ENCODE assay signal across 1 cellular context in genomic region chr14:53473480-53473879, GRCh38.
TF ChIP-seq lines count a peak whose summit lies in the region.

No MANE protein-coding gene starts in this region.

TF ChIP-seq in GM23338, 12 proteins besides CTCF, POLR2A, EP300 and RAD21 (continued from another document):
- TF ChIP-seq ETS1 (IDR thresholded peaks at IDR 0.05) (no peak), CREB1 (CRISPR knock-in tag; IDR thresholded peaks at IDR 0.05; ENCODE audit: low read depth) (no peak), ZNF331 (CRISPR knock-in tag; IDR thresholded peaks at IDR 0.05; ENCODE audit: low read depth) (no peak), NANOG (IDR thresholded peaks at IDR 0.05; ENCODE audit: borderline replicate concordance) (no peak), EZH2phosphoT487 (IDR thresholded peaks at IDR 0.05; ENCODE audit: unreplicated experiment) (no peak)
- TF ChIP-seq, protein P1, sequence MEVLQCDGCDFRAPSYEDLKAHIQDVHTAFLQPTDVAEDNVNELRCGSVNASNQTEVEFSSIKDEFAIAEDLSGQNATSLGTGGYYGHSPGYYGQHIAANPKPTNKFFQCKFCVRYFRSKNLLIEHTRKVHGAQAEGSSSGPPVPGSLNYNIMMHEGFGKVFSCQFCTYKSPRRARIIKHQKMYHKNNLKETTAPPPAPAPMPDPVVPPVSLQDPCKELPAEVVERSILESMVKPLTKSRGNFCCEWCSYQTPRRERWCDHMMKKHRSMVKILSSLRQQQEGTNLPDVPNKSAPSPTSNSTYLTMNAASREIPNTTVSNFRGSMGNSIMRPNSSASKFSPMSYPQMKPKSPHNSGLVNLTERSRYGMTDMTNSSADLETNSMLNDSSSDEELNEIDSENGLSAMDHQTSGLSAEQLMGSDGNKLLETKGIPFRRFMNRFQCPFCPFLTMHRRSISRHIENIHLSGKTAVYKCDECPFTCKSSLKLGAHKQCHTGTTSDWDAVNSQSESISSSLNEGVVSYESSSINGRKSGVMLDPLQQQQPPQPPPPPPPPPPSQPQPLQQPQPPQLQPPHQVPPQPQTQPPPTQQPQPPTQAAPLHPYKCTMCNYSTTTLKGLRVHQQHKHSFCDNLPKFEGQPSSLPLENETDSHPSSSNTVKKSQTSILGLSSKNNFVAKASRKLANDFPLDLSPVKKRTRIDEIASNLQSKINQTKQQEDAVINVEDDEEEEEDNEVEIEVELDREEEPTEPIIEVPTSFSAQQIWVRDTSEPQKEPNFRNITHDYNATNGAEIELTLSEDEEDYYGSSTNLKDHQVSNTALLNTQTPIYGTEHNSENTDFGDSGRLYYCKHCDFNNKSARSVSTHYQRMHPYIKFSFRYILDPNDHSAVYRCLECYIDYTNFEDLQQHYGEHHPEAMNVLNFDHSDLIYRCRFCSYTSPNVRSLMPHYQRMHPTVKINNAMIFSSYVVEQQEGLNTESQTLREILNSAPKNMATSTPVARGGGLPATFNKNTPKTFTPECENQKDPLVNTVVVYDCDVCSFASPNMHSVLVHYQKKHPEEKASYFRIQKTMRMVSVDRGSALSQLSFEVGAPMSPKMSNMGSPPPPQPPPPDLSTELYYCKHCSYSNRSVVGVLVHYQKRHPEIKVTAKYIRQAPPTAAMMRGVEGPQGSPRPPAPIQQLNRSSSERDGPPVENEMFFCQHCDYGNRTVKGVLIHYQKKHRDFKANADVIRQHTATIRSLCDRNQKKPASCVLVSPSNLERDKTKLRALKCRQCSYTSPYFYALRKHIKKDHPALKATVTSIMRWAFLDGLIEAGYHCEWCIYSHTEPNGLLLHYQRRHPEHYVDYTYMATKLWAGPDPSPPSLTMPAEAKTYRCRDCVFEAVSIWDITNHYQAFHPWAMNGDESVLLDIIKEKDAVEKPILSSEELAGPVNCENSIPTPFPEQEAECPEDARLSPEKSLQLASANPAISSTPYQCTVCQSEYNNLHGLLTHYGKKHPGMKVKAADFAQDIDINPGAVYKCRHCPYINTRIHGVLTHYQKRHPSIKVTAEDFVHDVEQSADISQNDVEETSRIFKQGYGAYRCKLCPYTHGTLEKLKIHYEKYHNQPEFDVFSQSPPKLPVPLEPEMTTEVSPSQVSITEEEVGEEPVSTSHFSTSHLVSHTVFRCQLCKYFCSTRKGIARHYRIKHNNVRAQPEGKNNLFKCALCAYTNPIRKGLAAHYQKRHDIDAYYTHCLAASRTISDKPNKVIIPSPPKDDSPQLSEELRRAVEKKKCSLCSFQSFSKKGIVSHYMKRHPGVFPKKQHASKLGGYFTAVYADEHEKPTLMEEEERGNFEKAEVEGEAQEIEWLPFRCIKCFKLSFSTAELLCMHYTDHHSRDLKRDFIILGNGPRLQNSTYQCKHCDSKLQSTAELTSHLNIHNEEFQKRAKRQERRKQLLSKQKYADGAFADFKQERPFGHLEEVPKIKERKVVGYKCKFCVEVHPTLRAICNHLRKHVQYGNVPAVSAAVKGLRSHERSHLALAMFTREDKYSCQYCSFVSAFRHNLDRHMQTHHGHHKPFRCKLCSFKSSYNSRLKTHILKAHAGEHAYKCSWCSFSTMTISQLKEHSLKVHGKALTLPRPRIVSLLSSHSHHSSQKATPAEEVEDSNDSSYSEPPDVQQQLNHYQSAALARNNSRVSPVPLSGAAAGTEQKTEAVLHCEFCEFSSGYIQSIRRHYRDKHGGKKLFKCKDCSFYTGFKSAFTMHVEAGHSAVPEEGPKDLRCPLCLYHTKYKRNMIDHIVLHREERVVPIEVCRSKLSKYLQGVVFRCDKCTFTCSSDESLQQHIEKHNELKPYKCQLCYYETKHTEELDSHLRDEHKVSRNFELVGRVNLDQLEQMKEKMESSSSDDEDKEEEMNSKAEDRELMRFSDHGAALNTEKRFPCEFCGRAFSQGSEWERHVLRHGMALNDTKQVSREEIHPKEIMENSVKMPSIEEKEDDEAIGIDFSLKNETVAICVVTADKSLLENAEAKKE (CRISPR knock-in tag; IDR thresholded peaks at IDR 0.05), result no peak
TF ChIP-seq in GM23338: peak in this region for 0.
